In the genomic region with DNA sequence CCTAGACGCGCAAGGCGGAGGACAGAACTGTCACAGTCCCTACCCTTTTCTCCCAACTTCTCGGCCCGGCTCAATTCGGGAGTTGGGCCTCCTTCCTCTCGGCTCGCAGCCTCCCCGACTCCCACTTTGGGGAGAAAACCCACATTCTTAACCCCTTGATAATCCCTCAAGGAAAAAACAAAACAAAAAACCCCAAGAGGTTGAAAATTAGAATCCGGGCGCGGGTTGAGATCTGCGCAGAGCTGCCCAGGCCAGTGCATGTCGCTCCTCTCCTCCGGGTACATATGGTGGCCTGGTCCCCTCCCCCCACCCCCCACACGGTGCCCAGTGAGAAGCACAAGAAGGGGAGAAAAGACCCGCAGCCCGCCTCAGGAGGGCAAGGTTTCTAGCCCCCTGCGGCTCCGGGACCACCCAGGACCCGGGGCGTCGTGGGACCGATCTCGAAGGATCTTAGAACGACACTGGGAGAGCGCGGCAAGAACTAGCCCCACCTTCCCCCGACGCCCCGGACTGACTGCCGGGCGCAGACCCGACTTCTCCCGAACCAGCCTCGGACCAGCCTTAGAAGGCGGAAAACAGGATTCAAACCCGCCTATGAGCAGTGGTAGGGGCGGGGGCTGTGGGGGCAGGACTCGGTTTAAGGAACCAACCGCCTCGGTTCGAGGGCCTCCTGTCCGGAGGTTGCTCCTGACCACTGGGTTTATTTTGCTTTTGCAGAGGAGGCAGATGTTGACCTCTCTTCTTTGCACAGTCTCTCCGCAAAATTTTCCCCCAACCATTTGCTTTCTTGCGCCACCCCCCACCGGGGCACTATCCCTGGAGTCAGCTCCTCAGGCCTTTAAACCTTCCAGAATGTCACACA, we compare ENCODE assay signal across 8 cellular contexts. TPM values are rescaled to one million over a fixed set of nuclear protein-coding genes. Genes with fewer than 3 reads are reported as not detected.
DNase-seq lines count a peak whose midpoint lies in the region; ATAC-seq lines count a peak whose summit lies in the region.

No MANE protein-coding gene starts in this region.

- peaks cover 95% of the 10 kb centered on the region for H3K27me3 Mint-ChIP-seq in activated T-cell treated with anti-CD3 and anti-CD28 coated beads, Interleukin-2, amount 50 U/mL, for 72 hours (ENCODE audit: low read depth)

- intact Hi-C loops in left ventricle myocardium superior (cut with micrococcal nuclease) = loop anchor here (10.0 kb wide), 2 partner anchors 312 to 1212 kb away; no protein-coding TSS in a partner anchor

- peaks cover 45% of the 10 kb centered on the region for H3K4me1 Mint-ChIP-seq in activated T-cell treated with anti-CD3 and anti-CD28 coated beads, Interleukin-2, amount 50 U/mL, for 72 hours (ENCODE audit: low read depth)

- H3K9me3 Mint-ChIP-seq in activated T-cell treated with anti-CD3 and anti-CD28 coated beads, Interleukin-2, amount 50 U/mL, for 72 hours = no peaks in the 10 kb centered on the region

- peak overlapping the region; percentile 71 to 85 for H3K4me3 Mint-ChIP-seq in activated T-cell treated with anti-CD3 and anti-CD28 coated beads, Interleukin-2, amount 50 U/mL, for 72 hours

- no peaks in the 10 kb centered on the region for H3K36me3 Mint-ChIP-seq in activated T-cell treated with anti-CD3 and anti-CD28 coated beads, Interleukin-2, amount 50 U/mL, for 72 hours (ENCODE audit: insufficient read depth in 2 of 2)

- DNase-seq in EL (peak; percentile 70), left ventricle myocardium superior (peak; percentile 81), retina (peak; percentile 69), NK-92 (lab: John Stamatoyannopoulos, UW; ENCODE audit: unreplicated experiment) (no peak), NCI-H345 (lab: John Stamatoyannopoulos, UW) (no peak), DMS153 (lab: John Stamatoyannopoulos, UW) (no peak)
- no peak for DNase-seq in activated T-cell treated with anti-CD3 and anti-CD28 coated beads, Interleukin-2, amount 50 U/mL, for 72 hours

- no peak for ATAC-seq in activated T-cell treated with anti-CD3 and anti-CD28 coated beads, Interleukin-2, amount 50 U/mL, for 72 hours (replicated peaks in 1 of 2)
- ATAC-seq in left ventricle myocardium superior (peak; percentile 59), HG02571 (IDR thresholded peaks at IDR 0.05; ENCODE audit: unreplicated experiment) (no peak)

- H3K27ac Mint-ChIP-seq in activated T-cell treated with anti-CD3 and anti-CD28 coated beads, Interleukin-2, amount 50 U/mL, for 72 hours = no peak overlapping the region

RNA-seq across cellular contexts. Expression of a gene that starts 2.5 kb away (rescaled TPM):
- under 1 TPM in 1 of 2 donors, not detected in 1; 0.43 TPM for total RNA-seq in activated T-cell treated with anti-CD3 and anti-CD28 coated beads, Interleukin-2, amount 50 U/mL, for 72 hours
- total RNA-seq in left ventricle myocardium superior = 21.6 TPM

Comparison
In these comparisons a context has a peak if more than half of its experiments do, and no peak if none do; other contexts are left out.
1. DNase-seq: peak in EL (single experiment), left ventricle myocardium superior (single experiment) and retina (single experiment); none in activated T-cell treated with anti-CD3 and anti-CD28 coated beads, Interleukin-2, amount 50 U/mL, for 72 hours (0 of 2), NK-92 (single experiment), NCI-H345 (single experiment) and DMS153 (single experiment).
2. RNA of a gene that starts 2.5 kb away (total RNA-seq): 21.6 TPM in left ventricle myocardium superior (single experiment); 0.43 TPM in activated T-cell treated with anti-CD3 and anti-CD28 coated beads, Interleukin-2, amount 50 U/mL, for 72 hours; every median in the first group is over 10 times any median in the second.